9 cellular contexts compared by ENCODE assay signal in genomic region chr5:172002840-172003512, GRCh38. TPM values are rescaled to one million over a fixed set of nuclear protein-coding genes. Genes with fewer than 3 reads are reported as not detected.
DNase-seq lines count a peak whose midpoint lies in the region; ATAC-seq and TF ChIP-seq lines count a peak whose summit lies in the region.
"Had no signal": no experiment of that assay in that cellular context is flagged by ENCODE, and none has a peak within 500 bp of the region (broad histone marks: within the 10 kb centered on the region; RNA-seq: fewer than 3 reads in every experiment).

No MANE protein-coding gene starts in this region.

- peak overlapping the region; percentile 94 for H3K27ac Mint-ChIP-seq in activated T-cell treated with anti-CD3 and anti-CD28 coated beads, Interleukin-2, amount 50 U/mL, for 24 hours
- H3K27ac Mint-ChIP-seq in endodermal cell = peak overlapping the region; percentile 42
- H3K27ac Mint-ChIP-seq in stimulated activated memory B cell treated with anti-CD40 and anti-IgM and Interleukin-4, amounts not matched to agents 10 μg/mL and 1 μg/mL and 100 μg/mL, for 72 hours = peak overlapping the region; percentile 83

- H3K9me3 ChIP-seq in PC-9 (ENCODE audit: insufficient read depth, low read depth) (no peaks in the 10 kb centered on the region), endodermal cell (ENCODE audit: control insufficient read depth, low read length) (no peaks in the 10 kb centered on the region)

- no peaks in the 10 kb centered on the region for H3K9me3 Mint-ChIP-seq in activated T-cell treated with anti-CD3 and anti-CD28 coated beads, Interleukin-2, amount 50 U/mL, for 24 hours
- H3K9me3 Mint-ChIP-seq in endodermal cell = no peaks in the 10 kb centered on the region
- H3K9me3 Mint-ChIP-seq in stimulated activated memory B cell treated with anti-CD40 and anti-IgM and Interleukin-4, amounts not matched to agents 10 μg/mL and 1 μg/mL and 100 μg/mL, for 72 hours = no peaks in the 10 kb centered on the region

- intact Hi-C loops in PC-9 (cut with micrococcal nuclease; ENCODE audit: unreplicated experiment) = no loop called here

- H3K4me1 Mint-ChIP-seq in activated T-cell treated with anti-CD3 and anti-CD28 coated beads, Interleukin-2, amount 50 U/mL, for 24 hours (ENCODE audit: low read depth) = peaks cover 75% of the 10 kb centered on the region
- peaks cover 58% of the 10 kb centered on the region for H3K4me1 Mint-ChIP-seq in endodermal cell
- H3K4me1 Mint-ChIP-seq in stimulated activated memory B cell treated with anti-CD40 and anti-IgM and Interleukin-4, amounts not matched to agents 10 μg/mL and 1 μg/mL and 100 μg/mL, for 72 hours = peaks cover 75% of the 10 kb centered on the region

- H4K20me1 ChIP-seq in PC-9 (ENCODE audit: insufficient read depth) = peaks cover 48% of the 10 kb centered on the region

- no peak overlapping the region for H3K9ac ChIP-seq in endodermal cell (ENCODE audit: extremely low read depth, low read length, poor library complexity, severe bottlenecking)

- H3K4me1 ChIP-seq in PC-9 (replicated peaks; ENCODE audit: insufficient read depth) (peaks cover 27% of the 10 kb centered on the region), endodermal cell (ENCODE audit: control insufficient read depth, insufficient read depth, low read length) (peaks cover 16% of the 10 kb centered on the region)

- CTCF ChIA-PET in PC-9 (lab: Charles Lee) = no interaction called here

- no peaks in the 10 kb centered on the region for H3K27me3 Mint-ChIP-seq in activated T-cell treated with anti-CD3 and anti-CD28 coated beads, Interleukin-2, amount 50 U/mL, for 24 hours
- H3K27me3 Mint-ChIP-seq in endodermal cell (ENCODE audit: insufficient read depth) = no peaks in the 10 kb centered on the region
- H3K27me3 Mint-ChIP-seq in stimulated activated memory B cell treated with anti-CD40 and anti-IgM and Interleukin-4, amounts not matched to agents 10 μg/mL and 1 μg/mL and 100 μg/mL, for 72 hours = no peaks in the 10 kb centered on the region

- DNase-seq in activated T-cell treated with anti-CD3 and anti-CD28 coated beads, Interleukin-2, amount 50 U/mL, for 24 hours = no peak
- no peak for DNase-seq in activated T-cell treated with anti-CD3 and anti-CD28 coated beads, Interleukin-2, amount 50 U/mL, for 48 hours
- DNase-seq in PC-9 (no peak), endodermal cell (no peak), SHP77 treated with DMSO at 0.1 percent for 48 hours (lab: John Stamatoyannopoulos, UW) (no peak)
- DNase-seq: activated CD8-positive, alpha-beta memory T cell treated with anti-CD3 and anti-CD28 coated beads for 24 hours had no signal

- H3K27me3 ChIP-seq in PC-9 (ENCODE audit: insufficient read depth, low read depth) (no peaks in the 10 kb centered on the region), endodermal cell (ENCODE audit: control insufficient read depth, insufficient read depth, low read length, poor library complexity, severe bottlenecking) (no peaks in the 10 kb centered on the region)

- 86 to 87% methylated on average over 4 to 6 of the region's 6 CpGs for WGBS in endodermal cell (ENCODE audit: insufficient coverage in 1 of 2, insufficient read length in 1 of 2), 2 experiments

- H3K27ac ChIP-seq in PC-9 = no peak overlapping the region
- H3K27ac ChIP-seq in endodermal cell (ENCODE audit: low read depth, low read length) = no peak overlapping the region

- BruUV-seq in PC-9 (replicated peaks; lab: Mats Ljungman, UMichigan) = no TSS peak

- peaks cover 91% of the 10 kb centered on the region for H3K79me2 ChIP-seq in PC-9 (ENCODE audit: low read depth)

- H3K36me3 Mint-ChIP-seq in activated T-cell treated with anti-CD3 and anti-CD28 coated beads, Interleukin-2, amount 50 U/mL, for 24 hours (ENCODE audit: low read depth) = peaks cover 56% of the 10 kb centered on the region
- no peaks in the 10 kb centered on the region for H3K36me3 Mint-ChIP-seq in endodermal cell (ENCODE audit: low read depth)
- peaks cover 19% of the 10 kb centered on the region for H3K36me3 Mint-ChIP-seq in stimulated activated memory B cell treated with anti-CD40 and anti-IgM and Interleukin-4, amounts not matched to agents 10 μg/mL and 1 μg/mL and 100 μg/mL, for 72 hours

- peaks cover 10% of the 10 kb centered on the region; the same call in 1 of the 2 replicates for H3F3A ChIP-seq in PC-9 (ENCODE audit: insufficient read depth, low read depth)

- H3K36me3 ChIP-seq in PC-9 (ENCODE audit: low read depth) (peaks cover 9% of the 10 kb centered on the region; the same call in 1 of the 2 replicates), endodermal cell (ENCODE audit: control insufficient read depth, insufficient read depth, low read length) (no peaks in the 10 kb centered on the region)

- H3K4me3 Mint-ChIP-seq in activated T-cell treated with anti-CD3 and anti-CD28 coated beads, Interleukin-2, amount 50 U/mL, for 24 hours = peak overlapping the region; percentile 92
- H3K4me3 Mint-ChIP-seq in endodermal cell = no peak overlapping the region
- H3K4me3 Mint-ChIP-seq in stimulated activated memory B cell treated with anti-CD40 and anti-IgM and Interleukin-4, amounts not matched to agents 10 μg/mL and 1 μg/mL and 100 μg/mL, for 72 hours = no peak overlapping the region

- POLR2A ChIA-PET in PC-9 (lab: Charles Lee; ENCODE audit: unreplicated experiment) = no interaction called here

- TF ChIP-seq CTCF in PC-9 (conservative IDR thresholded peaks at IDR 0.05) = no peak
- no peak for TF ChIP-seq CTCF in endodermal cell (conservative IDR thresholded peaks at IDR 0.05)

- no peak overlapping the region for H2AFZ ChIP-seq in PC-9

- H3K4me3 ChIP-seq in PC-9 (peak overlapping the region; percentile 86; the same call in 1 of the 2 replicates), endodermal cell (ENCODE audit: low read length) (peak overlapping the region; percentile 98)

- ATAC-seq in stimulated activated memory B cell treated with anti-CD40 and anti-IgM and Interleukin-4, amounts not matched to agents 10 μg/mL and 1 μg/mL and 100 μg/mL, for 72 hours = no peak
- ATAC-seq in GM18861 (IDR thresholded peaks at IDR 0.05; ENCODE audit: unreplicated experiment) (no peak), GM18868 (IDR thresholded peaks at IDR 0.05; ENCODE audit: unreplicated experiment) (no peak)

- peak overlapping the region; percentile 89 for H3K4me2 ChIP-seq in PC-9

- no peaks in the 10 kb centered on the region for H3K9me2 ChIP-seq in PC-9 (ENCODE audit: insufficient read depth)

RNA-seq across cellular contexts. Expression of gene FBXW11, which starts 3.5 kb away (rescaled TPM):
- total RNA-seq in PC-9 (2021) = 54.8 and 58.7 TPM in 2 replicates
- total RNA-seq in endodermal cell = 10 to 100 TPM; 42.2 to 49.4 TPM
- 55.1 TPM for polyA plus RNA-seq in endodermal cell (2013, experiment 1 of 2)
- polyA plus RNA-seq in endodermal cell (2013, experiment 2 of 2) = 51.1 TPM

Comparison
In these comparisons a context has a peak if more than half of its experiments do, and no peak if none do; other contexts are left out.
1. H3K27ac Mint-ChIP-seq: peak in every context shown above with its lines; median percentile 94 in activated T-cell treated with anti-CD3 and anti-CD28 coated beads, Interleukin-2, amount 50 U/mL, for 24 hours; 83 in stimulated activated memory B cell treated with anti-CD40 and anti-IgM and Interleukin-4, amounts not matched to agents 10 μg/mL and 1 μg/mL and 100 μg/mL, for 72 hours; 42 in endodermal cell.